ENCODE assay signal across 2 cellular contexts in genomic region chr18:62398291-62398690, GRCh38.
TF ChIP-seq lines count a peak whose summit lies in the region.

No MANE protein-coding gene starts in this region.

TF ChIP-seq in A549, 52 proteins besides CTCF, POLR2A, EP300 and RAD21:
- TF ChIP-seq MAFK (IDR thresholded peaks at IDR 0.05; ENCODE audit: partially characterized antibody) (peak; percentile 56), HOXB5 (CRISPR knock-in tag; IDR thresholded peaks at IDR 0.05) (no peak)

TF ChIP-seq in H1, 55 proteins besides CTCF, POLR2A, EP300 and RAD21:
- TF ChIP-seq SIRT6 (IDR thresholded peaks at IDR 0.05; ENCODE audit: low read length): no peak
- no peak for TF ChIP-seq SP1 (IDR thresholded peaks at IDR 0.05; ENCODE audit: low read depth, low read length)
